Comparison of ENCODE assay signal across 10 cellular contexts in genomic region chr18:7950380-7951143, GRCh38.
DNase-seq lines count a peak whose midpoint lies in the region; ATAC-seq and TF ChIP-seq lines count a peak whose summit lies in the region.
"Had no signal": no experiment of that assay in that cellular context is flagged by ENCODE, and none has a peak within 500 bp of the region (broad histone marks: within the 10 kb centered on the region; RNA-seq: fewer than 3 reads in every experiment).

No MANE protein-coding gene starts in this region.

- CTCF ChIA-PET in activated CD4-positive, alpha-beta memory T cell treated with anti-CD3 and anti-CD28 coated beads for 36 hours (lab: Charles Lee): no interaction called here

- peak overlapping the region; percentile 42 for H3K27ac Mint-ChIP-seq in activated CD4-positive, alpha-beta memory T cell treated with anti-CD3 and anti-CD28 coated beads for 36 hours

- peak; percentile 65 for TF ChIP-seq CTCF in foreskin keratinocyte (conservative IDR thresholded peaks at IDR 0.05)

- intact Hi-C loops in activated CD4-positive, alpha-beta memory T cell treated with anti-CD3 and anti-CD28 coated beads for 36 hours (cut with micrococcal nuclease): loop anchor here (1.0 to 10.0 kb wide), 3 partner anchors 63 to 1164 kb away; no protein-coding TSS in a partner anchor

- no peaks in the 10 kb centered on the region for H3K27me3 ChIP-seq in foreskin keratinocyte
- H3K27me3 ChIP-seq: adrenal gland had no signal

- H3K36me3 Mint-ChIP-seq in activated CD4-positive, alpha-beta memory T cell treated with anti-CD3 and anti-CD28 coated beads for 36 hours: no peaks in the 10 kb centered on the region

- peaks cover 24% of the 10 kb centered on the region for H3K4me1 Mint-ChIP-seq in activated CD4-positive, alpha-beta memory T cell treated with anti-CD3 and anti-CD28 coated beads for 36 hours (ENCODE audit: low read depth)

- DNase-seq in A172 (ENCODE audit: low spot score) (peak; percentile 89), GM03348 (ENCODE audit: low spot score) (peak; percentile 38), foreskin keratinocyte (peak; percentile 80 to 90), NAMALWA (ENCODE audit: low spot score) (no peak), NCI-H2081 (lab: John Stamatoyannopoulos, UW) (no peak), epidermal melanocyte (ENCODE audit: insufficient read length, low spot score) (no peak)
- peak; percentile 40 for DNase-seq in activated CD4-positive, alpha-beta memory T cell treated with anti-CD3 and anti-CD28 coated beads for 36 hours
- DNase-seq: NCI-H526 had no signal

- peak; percentile 95 for ATAC-seq in foreskin keratinocyte
- ATAC-seq in HG03457 (IDR thresholded peaks at IDR 0.05; ENCODE audit: unreplicated experiment): no peak

- peaks cover 27% of the 10 kb centered on the region for H3K4me1 ChIP-seq in foreskin keratinocyte

- peaks cover 2% of the 10 kb centered on the region for H3K9me3 Mint-ChIP-seq in activated CD4-positive, alpha-beta memory T cell treated with anti-CD3 and anti-CD28 coated beads for 36 hours

- no peak overlapping the region for H3K4me3 Mint-ChIP-seq in activated CD4-positive, alpha-beta memory T cell treated with anti-CD3 and anti-CD28 coated beads for 36 hours

- H3K27me3 Mint-ChIP-seq in activated CD4-positive, alpha-beta memory T cell treated with anti-CD3 and anti-CD28 coated beads for 36 hours: no peaks in the 10 kb centered on the region

- H3K27ac ChIP-seq in foreskin keratinocyte: peak overlapping the region; percentile 88

- POLR2A ChIA-PET in activated CD4-positive, alpha-beta memory T cell treated with anti-CD3 and anti-CD28 coated beads for 36 hours (lab: Charles Lee): no interaction called here

Comparison
In these comparisons a context has a peak if more than half of its experiments do, and no peak if none do; other contexts are left out.
1. DNase-seq: peak in A172 (single experiment), GM03348 (single experiment), activated CD4-positive, alpha-beta memory T cell treated with anti-CD3 and anti-CD28 coated beads for 36 hours (single experiment) and foreskin keratinocyte (2 of 2); none in NAMALWA (single experiment), NCI-H2081 (0 of 2) and epidermal melanocyte (single experiment).